In genomic region chr1:206930210-206930798, GRCh38 we compare ENCODE assay signal across 10 cellular contexts. TPM values are rescaled to one million over a fixed set of nuclear protein-coding genes. Genes with fewer than 3 reads are reported as not detected.
DNase-seq lines count a peak whose midpoint lies in the region; ATAC-seq and TF ChIP-seq lines count a peak whose summit lies in the region.
"Had no signal": no experiment of that assay in that cellular context is flagged by ENCODE, and none has a peak within 500 bp of the region (broad histone marks: within the 10 kb centered on the region; RNA-seq: fewer than 3 reads in every experiment).

No MANE protein-coding gene starts in this region.

- CTCF ChIA-PET in mammary epithelial cell (lab: Charles Lee; ENCODE audit: low non-redundant PET) = no interaction called here

- TF ChIP-seq CTCF in GM12865 (IDR thresholded peaks at IDR 0.05; ENCODE audit: insufficient read depth, low read depth, low read length, missing control alignments) = no peak
- TF ChIP-seq CTCF in mammary epithelial cell (conservative IDR thresholded peaks at IDR 0.05 in 1 of 2, IDR thresholded peaks at IDR 0.05 in 1 of 2; ENCODE audit: extremely low read depth in 1 of 2, insufficient read depth in 1 of 2, low read depth in 1 of 2, low read length in 2 of 2) = no peak
- no peak for TF ChIP-seq CTCF in GM23338 (conservative IDR thresholded peaks at IDR 0.05; ENCODE audit: low read depth in 2 of 2)
- no peak for TF ChIP-seq CTCF in osteoblast (IDR thresholded peaks at IDR 0.05; ENCODE audit: extremely low read depth, low read depth, low read length)

- BruUV-seq in mammary epithelial cell (replicated peaks; lab: Mats Ljungman, UMichigan) = no TSS peak

- H3K4me3 Mint-ChIP-seq in GM23338 = no peak overlapping the region

- intact Hi-C loops in mammary epithelial cell (cut with micrococcal nuclease) = no loop called here

- no peaks in the 10 kb centered on the region for H3K36me3 Mint-ChIP-seq in GM23338 (ENCODE audit: low read depth)

- H3K27ac Mint-ChIP-seq in GM23338 = no peak overlapping the region

- H3K9ac ChIP-seq in mammary epithelial cell (ENCODE audit: insufficient read depth, low read length) = no peak overlapping the region

- H3K9me3 ChIP-seq in mammary epithelial cell (replicated peaks; ENCODE audit: insufficient read depth, low read length) (no peaks in the 10 kb centered on the region), osteoblast (ENCODE audit: low read depth, low read length) (no peaks in the 10 kb centered on the region)
- H3K9me3 ChIP-seq: body of pancreas had no signal

- H3K27ac ChIP-seq in mammary epithelial cell (ENCODE audit: insufficient read depth, low read depth, low read length) (no peak overlapping the region), GM23338 (ENCODE audit: low read depth) (no peak overlapping the region), osteoblast (ENCODE audit: low read depth, low read length) (no peak overlapping the region)
- H3K27ac ChIP-seq: body of pancreas had no signal

- dilution Hi-C loops in mammary epithelial cell (cut with HindIII; ENCODE audit: low sequenced_read_pairs) = no loop called here

- no peaks in the 10 kb centered on the region for H3F3A ChIP-seq in GM23338 (replicated peaks; ENCODE audit: low read depth)

- peaks cover 26% of the 10 kb centered on the region for H3K4me1 ChIP-seq in mammary epithelial cell (ENCODE audit: insufficient read depth, low read length)
- H3K4me1 ChIP-seq in GM23338 (ENCODE audit: insufficient read depth) = no peaks in the 10 kb centered on the region
- H3K4me1 ChIP-seq in osteoblast (ENCODE audit: insufficient read depth, low read length) = no peaks in the 10 kb centered on the region
- H3K4me1 ChIP-seq: body of pancreas had no signal

- peaks cover 2% of the 10 kb centered on the region for H3K27me3 Mint-ChIP-seq in GM23338 (ENCODE audit: insufficient read depth, low read depth, poor library complexity)

- in situ Hi-C loops in mammary epithelial cell (cut with MboI; ENCODE audit: low sequenced_read_pairs in 2 of 2) = no loop called here

- no peaks in the 10 kb centered on the region for H3K36me3 ChIP-seq in mammary epithelial cell (ENCODE audit: insufficient read depth, low read length)
- no peaks in the 10 kb centered on the region for H3K36me3 ChIP-seq in GM23338 (ENCODE audit: insufficient read depth)
- no peaks in the 10 kb centered on the region for H3K36me3 ChIP-seq in osteoblast (ENCODE audit: insufficient read depth, low read length)

- peak overlapping the region; percentile 63 for H3K4me3 ChIP-seq in GM12865 (ENCODE audit: low read depth, low read length)
- no peak overlapping the region for H3K4me3 ChIP-seq in mammary epithelial cell (replicated peaks in 1 of 3; ENCODE audit: insufficient read depth in 1 of 3, low read depth in 2 of 3, low read length in 3 of 3)
- H3K4me3 ChIP-seq in GM23338 = no peak overlapping the region
- no peak overlapping the region for H3K4me3 ChIP-seq in osteoblast (ENCODE audit: insufficient read depth, low read length)
- H3K4me3 ChIP-seq: body of pancreas had no signal

- H3K79me2 ChIP-seq in mammary epithelial cell (ENCODE audit: insufficient read depth, low read length) (no peaks in the 10 kb centered on the region), GM23338 (replicated peaks; ENCODE audit: insufficient read depth) (no peaks in the 10 kb centered on the region), osteoblast (ENCODE audit: insufficient read depth, low read length) (no peaks in the 10 kb centered on the region)

- WGBS in mammary epithelial cell (ENCODE audit: low coverage, missing lambda C conversion rate) = 41% methylated on average over 14 of the region's 17 CpGs

- no peaks in the 10 kb centered on the region for H3K9me3 Mint-ChIP-seq in GM23338

- H3K27me3 ChIP-seq in mammary epithelial cell (ENCODE audit: insufficient read depth, low read length) (no peaks in the 10 kb centered on the region), GM23338 (ENCODE audit: insufficient read depth) (no peaks in the 10 kb centered on the region), osteoblast (ENCODE audit: insufficient read depth, low read length) (no peaks in the 10 kb centered on the region)
- H3K27me3 ChIP-seq: body of pancreas had no signal

- DNase-seq in GM12865 (ENCODE audit: low read depth) (peak; percentile 95), mammary epithelial cell (peak; percentile 21), GM23338 (ENCODE audit: low spot score) (no peak), OCI-M1 (lab: John Stamatoyannopoulos, UW) (no peak), osteoblast (ENCODE audit: insufficient read length, low spot score, missing footprints) (no peak)

- H3K9me2 ChIP-seq in GM23338 (ENCODE audit: insufficient read depth) = no peaks in the 10 kb centered on the region

- H4K20me1 ChIP-seq in mammary epithelial cell (ENCODE audit: insufficient read depth, low read length) = no peaks in the 10 kb centered on the region
- no peaks in the 10 kb centered on the region for H4K20me1 ChIP-seq in GM23338 (replicated peaks; ENCODE audit: insufficient read depth)
- no peaks in the 10 kb centered on the region for H4K20me1 ChIP-seq in osteoblast (ENCODE audit: insufficient read depth, low read length)

- H3K4me2 ChIP-seq in mammary epithelial cell (ENCODE audit: insufficient read depth, low read depth, low read length) = peak overlapping the region; percentile 59
- no peak overlapping the region for H3K4me2 ChIP-seq in GM23338
- H3K4me2 ChIP-seq in osteoblast (ENCODE audit: insufficient read depth, low read length) = no peak overlapping the region

- no peaks in the 10 kb centered on the region for H3K4me1 Mint-ChIP-seq in GM23338

- ATAC-seq in GM19438 (IDR thresholded peaks at IDR 0.05; ENCODE audit: low read depth, unreplicated experiment) = peak; percentile 80
- ATAC-seq in HG03378 (IDR thresholded peaks at IDR 0.05; ENCODE audit: unreplicated experiment) = peak; percentile 81
- ATAC-seq in GM23338 = no peak
- ATAC-seq in SK-N-SH treated with all-trans-retinoic acid at 6 μM for 48 hours = no peak
- ATAC-seq: body of pancreas had no signal

- H2AFZ ChIP-seq in mammary epithelial cell (ENCODE audit: low read depth, low read length) = peak overlapping the region; percentile 87
- no peak overlapping the region for H2AFZ ChIP-seq in GM23338
- H2AFZ ChIP-seq in osteoblast (ENCODE audit: low read length) = no peak overlapping the region

TF ChIP-seq in GM23338, 12 proteins besides CTCF, POLR2A, EP300 and RAD21 (continues in another document):
- no peak for TF ChIP-seq JUNB (IDR thresholded peaks at IDR 0.05; ENCODE audit: unreplicated experiment)

TF ChIP-seq in SK-N-SH treated with all-trans-retinoic acid at 6 μM for 48 hours, 23 proteins besides CTCF, POLR2A, EP300 and RAD21 (continues in another document):
- TF ChIP-seq CSDC2 (CRISPR knock-in tag; IDR thresholded peaks at IDR 0.05) = no peak
- no peak for TF ChIP-seq ZNF70 (CRISPR knock-in tag; IDR thresholded peaks at IDR 0.05)
- no peak for TF ChIP-seq ZC3H10 (CRISPR knock-in tag; IDR thresholded peaks at IDR 0.05)
- no peak for TF ChIP-seq POU6F1 (CRISPR knock-in tag; IDR thresholded peaks at IDR 0.05; ENCODE audit: borderline replicate concordance, low read depth)
- TF ChIP-seq PPARA (CRISPR knock-in tag; IDR thresholded peaks at IDR 0.05; ENCODE audit: borderline replicate concordance) = no peak
- TF ChIP-seq ZNF8 (CRISPR knock-in tag; IDR thresholded peaks at IDR 0.05) = no peak
- no peak for TF ChIP-seq ESRRG (CRISPR knock-in tag; IDR thresholded peaks at IDR 0.05)

RNA-seq across cellular contexts. Expression of gene FCMR, which starts 8.6 kb away (rescaled TPM):
- total RNA-seq in mammary epithelial cell (1 to 10 TPM; 1.2 to 5.0 TPM), osteoblast (0.29 TPM in 1 of 2 replicates, not detected in the other)
- polyA plus RNA-seq in mammary epithelial cell (5.4 TPM), GM23338 (2016; fragmentation: Nextera tagmentation; extraction: Ambion mirVana) (0.43 and 0.84 TPM in 2 replicates)
- polyA minus RNA-seq in mammary epithelial cell = not detected
- total RNA-seq in GM23338 (2014; rRNA removed; shearing (Covaris generic)) = not detected in 2 replicates
- total RNA-seq: myocyte had no signal

RNA-seq across cellular contexts. Expression of gene PIGR, which starts 16.0 kb away (rescaled TPM):
- 10 to 100 TPM in 1 of 2 donors, not detected in 1; 10.7 TPM for total RNA-seq in mammary epithelial cell
- 0.03 TPM for polyA plus RNA-seq in mammary epithelial cell
- 1.4 TPM for polyA minus RNA-seq in mammary epithelial cell
- total RNA-seq in GM23338 (2014; rRNA removed; shearing (Covaris generic)) = not detected in 2 replicates
- polyA plus RNA-seq in GM23338 (2016; fragmentation: Nextera tagmentation; extraction: Ambion mirVana) = not detected in 2 replicates
- total RNA-seq in osteoblast = not detected in 2 replicates
- total RNA-seq: myocyte had no signal

RNA-seq across cellular contexts. Expression of gene IL24, which starts 33.1 kb away (rescaled TPM):
- total RNA-seq in mammary epithelial cell = not detected
- 0.09 TPM for polyA plus RNA-seq in mammary epithelial cell
- polyA minus RNA-seq in mammary epithelial cell = not detected
- total RNA-seq in GM23338 (2014; rRNA removed; shearing (Covaris generic)) = not detected in 2 replicates
- not detected in 2 replicates for polyA plus RNA-seq in GM23338 (2016; fragmentation: Nextera tagmentation; extraction: Ambion mirVana)
- total RNA-seq in osteoblast = not detected in 2 replicates
- total RNA-seq: body of pancreas, myocyte had no signal

RNA-seq across cellular contexts. Expression of gene FCAMR, which starts 40.0 kb away (rescaled TPM):
- not detected for total RNA-seq in mammary epithelial cell
- not detected for polyA plus RNA-seq in mammary epithelial cell
- polyA minus RNA-seq in mammary epithelial cell = not detected
- not detected in 2 replicates for total RNA-seq in GM23338 (2014; rRNA removed; shearing (Covaris generic))
- not detected in 2 replicates for polyA plus RNA-seq in GM23338 (2016; fragmentation: Nextera tagmentation; extraction: Ambion mirVana)
- not detected in 2 replicates for total RNA-seq in osteoblast
- total RNA-seq: body of pancreas, myocyte had no signal

Comparison
In these comparisons a context has a peak if more than half of its experiments do, and no peak if none do; other contexts are left out.
1. DNase-seq: peak in GM12865 (single experiment) and mammary epithelial cell (single experiment); none in GM23338 (single experiment), OCI-M1 (single experiment) and osteoblast (single experiment).
2. ATAC-seq: peak in GM19438 (single experiment) and HG03378 (single experiment); none in GM23338 (single experiment) and SK-N-SH treated with all-trans-retinoic acid at 6 μM for 48 hours (single experiment).